In genomic region chr4:181909368-181909767, GRCh38 we compare ENCODE assay signal across 14 cellular contexts.
A peak's percentile ranks its signal among the peaks of the same experiment; 100 is the strongest.
DNase-seq lines count a peak whose midpoint lies in the region; FAIRE-seq and TF ChIP-seq lines count a peak whose summit lies in the region.
"Had no signal": no experiment of that assay in that cellular context is flagged by ENCODE, and none has a peak within 500 bp of the region (broad histone marks: within the 10 kb centered on the region; RNA-seq: fewer than 3 reads in every experiment).

No MANE protein-coding gene starts in this region.

- in situ Hi-C loops in astrocyte of the cerebellum (cut with HindIII; ENCODE audit: low sequenced_read_pairs) = no loop called here

- no peak overlapping the region for H2BK20ac ChIP-seq in H9 (ENCODE audit: low read depth, low read length, poor library complexity, severe bottlenecking)

- WGBS in H9 (ENCODE audit: extremely low coverage, insufficient read length, low lambda C conversion rate) = no CpG with 5 or more reads among the region's 6 CpGs

- no peak overlapping the region for H3K23ac ChIP-seq in H9 (ENCODE audit: insufficient read length, low read depth, low read length)

- DNase-seq in H9 (no peak), astrocyte of the cerebellum (ENCODE audit: low read depth) (peak; percentile 40), foreskin fibroblast (peak; percentile 1 to 11), urothelium cell line (ENCODE audit: low spot score) (peak; percentile 44), NCI-H524 (lab: John Stamatoyannopoulos, UW) (no peak), NCI-H2081 treated with DMSO at 0.1 percent for 48 hours (lab: John Stamatoyannopoulos, UW) (no peak), HUDEP-2 (lab: John Stamatoyannopoulos, UW; ENCODE audit: unreplicated experiment in 76 of 76) (no peak)
- DNase-seq: activated gamma-delta T cell; CD8-positive, alpha-beta T cell; occipital lobe; stomach had no signal

- no peak overlapping the region for H4K8ac ChIP-seq in H9 (replicated peaks; ENCODE audit: insufficient read length, low read depth, low read length)

- H3K27me3 ChIP-seq in H9 (ENCODE audit: insufficient read depth, low read length) = no peaks in the 10 kb centered on the region
- H3K27me3 ChIP-seq: stomach had no signal

- no peak overlapping the region for H2BK15ac ChIP-seq in H9 (ENCODE audit: low read depth, low read length)

- no peak overlapping the region for H2BK12ac ChIP-seq in H9 (ENCODE audit: insufficient read length, low read depth, low read length)

- no peak for FAIRE-seq in urothelium cell line (lab: Jason Lieb, UNC)

- TF ChIP-seq CTCF in H9 (conservative IDR thresholded peaks at IDR 0.05) = no peak
- no peak for TF ChIP-seq CTCF in astrocyte of the cerebellum (IDR thresholded peaks at IDR 0.05; ENCODE audit: low read depth, low read length, missing control alignments)
- TF ChIP-seq CTCF in foreskin fibroblast (IDR thresholded peaks at IDR 0.05; ENCODE audit: low read depth, low read length) = no peak

- no peak overlapping the region for H2BK120ac ChIP-seq in H9 (ENCODE audit: low read depth, low read length, poor library complexity, severe bottlenecking)

- H3K9me3 ChIP-seq in H9 (ENCODE audit: control insufficient read depth, low read depth, low read length) = no peaks in the 10 kb centered on the region

- no peak overlapping the region for H3K4ac ChIP-seq in H9 (ENCODE audit: low read depth, low read length)

- no peaks in the 10 kb centered on the region for H3K79me1 ChIP-seq in H9 (ENCODE audit: insufficient read depth, low read depth, low read length, poor library complexity, severe bottlenecking)

- H3K27ac ChIP-seq in H9 (ENCODE audit: insufficient read length, low read depth, low read length) = no peak overlapping the region
- H3K27ac ChIP-seq: SK-N-MC, skin epidermis, stomach had no signal

- no peak overlapping the region for H3K4me3 ChIP-seq in astrocyte of the cerebellum (ENCODE audit: low read depth, low read length)
- no peak overlapping the region for H3K4me3 ChIP-seq in foreskin fibroblast (ENCODE audit: low read depth in 1 of 2, low read length in 2 of 2)
- H3K4me3 ChIP-seq: SK-N-MC, skin epidermis, stomach had no signal

- H3K23me2 ChIP-seq in H9 (ENCODE audit: insufficient read length, low read depth, low read length, poor library complexity, severe bottlenecking) = no peaks in the 10 kb centered on the region

- H2AK5ac ChIP-seq in H9 (ENCODE audit: insufficient read length, low read length) = no peak overlapping the region

- no peaks in the 10 kb centered on the region for H4K20me1 ChIP-seq in H9 (ENCODE audit: control insufficient read depth, insufficient read depth, insufficient read length)

- no peaks in the 10 kb centered on the region for H3K79me2 ChIP-seq in H9 (ENCODE audit: insufficient read depth, low read length)

- no peaks in the 10 kb centered on the region; a peak in 2 of 4 replicates for H3K4me1 Mint-ChIP-seq in H9
- H3K4me1 Mint-ChIP-seq: central memory CD8-positive, alpha-beta T cell had no signal

- H3K4me2 ChIP-seq in H9 (ENCODE audit: insufficient read depth, insufficient read length, low read length) = no peak overlapping the region

- H4K5ac ChIP-seq in H9 (ENCODE audit: insufficient read length, low read depth, low read length) = no peak overlapping the region

- no peak overlapping the region for H4K91ac ChIP-seq in H9 (ENCODE audit: insufficient read length, low read depth, low read length)

- peaks cover 26 to 38% of the 10 kb centered on the region in 2 experiments for H3K9me3 Mint-ChIP-seq in H9

- peaks cover 3% of the 10 kb centered on the region; the same call in 1 of the 2 replicates for H3K27me3 Mint-ChIP-seq in H9 (ENCODE audit: low read depth)
- H3K27me3 Mint-ChIP-seq: central memory CD8-positive, alpha-beta T cell had no signal

- H3K9ac ChIP-seq in H9 (ENCODE audit: extremely low read depth, insufficient read length, low read length) = no peak overlapping the region

- H3K18ac ChIP-seq in H9 (ENCODE audit: insufficient read length, low read depth, low read length) = no peak overlapping the region

- no peaks in the 10 kb centered on the region; the same call in 1 of the 2 replicates for H3K4me1 ChIP-seq in H9 (ENCODE audit: insufficient read depth, low read length)
- H3K4me1 ChIP-seq: stomach had no signal

- H3T11ph ChIP-seq in H9 (ENCODE audit: low read length) = no peak overlapping the region

- H2AFZ ChIP-seq in H9 (ENCODE audit: low read length) = no peak overlapping the region

- H3K36me3 Mint-ChIP-seq in H9 (ENCODE audit: insufficient read depth in 1 of 3, low read depth in 3 of 3) = peaks cover 20 to 36% (median 22%) of the 10 kb centered on the region in 3 experiments
- H3K36me3 Mint-ChIP-seq: CD8-positive, alpha-beta T cell had no signal

- no peak overlapping the region for H2BK5ac ChIP-seq in H9 (ENCODE audit: insufficient read length, low read length)

- H3K56ac ChIP-seq in H9 (ENCODE audit: insufficient read length, low read depth, low read length) = no peak overlapping the region

- peak overlapping the region in 2 of 3 experiments; percentile 11; a peak in 1 of 7 replicates for H3K27ac Mint-ChIP-seq in H9
- H3K27ac Mint-ChIP-seq: CD8-positive, alpha-beta T cell had no signal

- no peak overlapping the region for H3K4me3 Mint-ChIP-seq in H9
- H3K4me3 Mint-ChIP-seq: CD8-positive, alpha-beta T cell; central memory CD8-positive, alpha-beta T cell had no signal

- no peak overlapping the region for H3K14ac ChIP-seq in H9 (ENCODE audit: insufficient read depth, low read length)

Comparison
In these comparisons a context has a peak if more than half of its experiments do, and no peak if none do; other contexts are left out.
1. DNase-seq: peak in astrocyte of the cerebellum (single experiment), foreskin fibroblast (2 of 2) and urothelium cell line (single experiment); none in H9 (single experiment), NCI-H524 (0 of 2), NCI-H2081 treated with DMSO at 0.1 percent for 48 hours (single experiment) and HUDEP-2 (0 of 76).